13 cellular contexts compared by ENCODE assay signal in the genomic region with DNA sequence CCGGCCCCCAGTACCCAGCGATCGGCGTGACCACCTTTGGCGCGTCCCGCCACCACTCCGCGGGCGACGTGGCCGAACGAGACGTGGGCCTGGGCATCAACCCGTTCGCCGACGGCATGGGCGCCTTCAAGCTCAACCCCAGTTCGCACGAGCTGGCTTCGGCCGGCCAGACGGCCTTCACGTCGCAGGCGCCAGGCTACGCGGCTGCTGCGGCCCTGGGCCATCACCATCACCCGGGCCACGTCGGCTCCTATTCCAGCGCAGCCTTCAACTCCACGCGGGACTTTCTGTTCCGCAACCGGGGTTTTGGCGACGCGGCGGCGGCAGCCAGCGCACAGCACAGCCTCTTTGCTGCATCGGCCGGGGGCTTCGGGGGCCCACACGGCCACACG. TPM values are rescaled to one million over a fixed set of nuclear protein-coding genes. Genes with fewer than 3 reads are reported as not detected.
DNase-seq lines count a peak whose midpoint lies in the region; ATAC-seq and TF ChIP-seq lines count a peak whose summit lies in the region.
"Had no signal": no experiment of that assay in that cellular context is flagged by ENCODE, and none has a peak within 500 bp of the region (broad histone marks: within the 10 kb centered on the region; RNA-seq: fewer than 3 reads in every experiment).

No MANE protein-coding gene starts in this region.

- ATAC-seq in lower lobe of right lung, result no peak
- no peak for ATAC-seq in HG03378 (IDR thresholded peaks at IDR 0.05; ENCODE audit: unreplicated experiment)
- ATAC-seq in HG03520 (IDR thresholded peaks at IDR 0.05; ENCODE audit: unreplicated experiment), result no peak
- ATAC-seq: activated CD8-positive, alpha-beta memory T cell treated with anti-CD3 and anti-CD28 coated beads, Interleukin-2, amount 10 ng/mL, durations not matched to agents 7 days and 5 days; left lobe of liver had no signal

- H3K36me3 Mint-ChIP-seq in H9 (ENCODE audit: insufficient read depth in 1 of 3, low read depth in 3 of 3) (no peaks in the 10 kb centered on the region; a peak in 1 of 7 replicates), brain (peaks cover 41% of the 10 kb centered on the region)

- H3K23ac ChIP-seq in H9 (ENCODE audit: insufficient read length, low read depth, low read length), result no peak overlapping the region

- peaks cover 35% of the 10 kb centered on the region for H3K23me2 ChIP-seq in H9 (ENCODE audit: insufficient read length, low read depth, low read length, poor library complexity, severe bottlenecking)

- H3K79me1 ChIP-seq in H9 (ENCODE audit: insufficient read depth, low read depth, low read length, poor library complexity, severe bottlenecking), result no peaks in the 10 kb centered on the region

- H4K20me1 ChIP-seq in H9 (ENCODE audit: control insufficient read depth, insufficient read depth, insufficient read length), result no peaks in the 10 kb centered on the region

- H3K36me3 ChIP-seq in lower lobe of right lung (no peaks in the 10 kb centered on the region), testis (ENCODE audit: low read depth, missing control alignments) (no peaks in the 10 kb centered on the region)

- H4K5ac ChIP-seq in H9 (ENCODE audit: insufficient read length, low read depth, low read length), result no peak overlapping the region

- H2AFZ ChIP-seq in H9 (ENCODE audit: low read length), result no peak overlapping the region

- peak overlapping the region; percentile 84 for H3K4me2 ChIP-seq in H9 (ENCODE audit: insufficient read depth, insufficient read length, low read length)

- H3K4me3 Mint-ChIP-seq in H9, result peak overlapping the region in 1 of 2 experiments; percentile 29; a peak in 1 of 5 replicates
- peak overlapping the region in 4 of 5 experiments; percentile 47 to 98 (median 90) for H3K4me3 Mint-ChIP-seq in brain

- no peak for DNase-seq in H9
- DNase-seq in lower lobe of right lung, result no peak
- no peak for DNase-seq in testis
- no peak for DNase-seq in HUDEP-2 (lab: John Stamatoyannopoulos, UW; ENCODE audit: unreplicated experiment in 76 of 76)
- DNase-seq: activated CD8-positive, alpha-beta memory T cell treated with anti-CD3 and anti-CD28 coated beads, Interleukin-2, amount 10 ng/mL, durations not matched to agents 7 days and 5 days; GDM1; NCI-H1105; NK-92 treated with Interleukin-12 subunit alpha and Interleukin-12 subunit beta, amount 100 ng/mL, for 24 hours had no signal

- H3K27ac Mint-ChIP-seq in H9, result no peak overlapping the region
- peak overlapping the region in 1 of 5 experiments; percentile 39 for H3K27ac Mint-ChIP-seq in brain

- H2BK12ac ChIP-seq in H9 (ENCODE audit: insufficient read length, low read depth, low read length), result no peak overlapping the region

- intact Hi-C loops in lower lobe of right lung (cut with DNase I), result no loop called here
- intact Hi-C loops in testis (cut with DNase I; ENCODE audit: low total_unique reads), result no loop called here

- no peak overlapping the region for H3K14ac ChIP-seq in H9 (ENCODE audit: insufficient read depth, low read length)

- no peak overlapping the region for H4K8ac ChIP-seq in H9 (replicated peaks; ENCODE audit: insufficient read length, low read depth, low read length)

- H3K27me3 Mint-ChIP-seq in H9 (ENCODE audit: low read depth) (peaks cover 99% of the 10 kb centered on the region), brain (peaks cover 97% of the 10 kb centered on the region)

- H3K27ac ChIP-seq in H9 (ENCODE audit: insufficient read length, low read depth, low read length) (no peak overlapping the region), lower lobe of right lung (no peak overlapping the region), testis (no peak overlapping the region)

- no peak overlapping the region for H2BK15ac ChIP-seq in H9 (ENCODE audit: low read depth, low read length)

- H3K4me1 ChIP-seq in H9 (ENCODE audit: insufficient read depth, low read length), result peaks cover 3% of the 10 kb centered on the region; the same call in 1 of the 2 replicates
- peaks cover 33% of the 10 kb centered on the region for H3K4me1 ChIP-seq in lower lobe of right lung
- H3K4me1 ChIP-seq in testis, result peaks cover 7% of the 10 kb centered on the region

- TF ChIP-seq POLR2A in testis (IDR thresholded peaks at IDR 0.05), result no peak

- no peak overlapping the region for H3T11ph ChIP-seq in H9 (ENCODE audit: low read length)

- H3K18ac ChIP-seq in H9 (ENCODE audit: insufficient read length, low read depth, low read length), result no peak overlapping the region

- H3K4me3 ChIP-seq in lower lobe of right lung, result peak overlapping the region; percentile 39
- H3K4me3 ChIP-seq in testis, result peak overlapping the region; percentile 3 to 26

- H2BK5ac ChIP-seq in H9 (ENCODE audit: insufficient read length, low read length), result no peak overlapping the region

- H3K4ac ChIP-seq in H9 (ENCODE audit: low read depth, low read length), result no peak overlapping the region

- peaks cover 86% of the 10 kb centered on the region for H3K27me3 ChIP-seq in H9 (ENCODE audit: insufficient read depth, low read length)
- H3K27me3 ChIP-seq in lower lobe of right lung (ENCODE audit: low read depth), result peaks cover 99% of the 10 kb centered on the region
- no peaks in the 10 kb centered on the region for H3K27me3 ChIP-seq in testis

- no peak overlapping the region for H2BK20ac ChIP-seq in H9 (ENCODE audit: low read depth, low read length, poor library complexity, severe bottlenecking)

- no CpG with 5 or more reads among the region's 49 CpGs for WGBS in H9 (ENCODE audit: extremely low coverage, insufficient read length, low lambda C conversion rate)
- 3% methylated on average over 23 of the region's 49 CpGs; no CpG with 5 or more reads in 1 of the 2 donors for WGBS in testis, 2 donors

- H3K9me3 Mint-ChIP-seq in H9 (peaks cover 0 to 6% of the 10 kb centered on the region in 2 experiments; a peak in 3 of 5 replicates), brain (peaks cover 2 to 36% (median 9%) of the 10 kb centered on the region in 5 experiments)

- TF ChIP-seq CTCF in H9 (conservative IDR thresholded peaks at IDR 0.05) (no peak), brain (conservative IDR thresholded peaks at IDR 0.05) (no peak), lower lobe of right lung (IDR thresholded peaks at IDR 0.05) (no peak), testis (IDR thresholded peaks at IDR 0.05) (no peak)

- no peak overlapping the region for H4K91ac ChIP-seq in H9 (ENCODE audit: insufficient read length, low read depth, low read length)

- H3K9me3 ChIP-seq in H9 (ENCODE audit: control insufficient read depth, low read depth, low read length) (no peaks in the 10 kb centered on the region), lower lobe of right lung (no peaks in the 10 kb centered on the region), testis (no peaks in the 10 kb centered on the region)

- H3K4me1 Mint-ChIP-seq in H9 (peaks cover 20 to 79% of the 10 kb centered on the region in 2 experiments), brain (peaks cover 62% of the 10 kb centered on the region)

- no peak overlapping the region for H3K9ac ChIP-seq in H9 (ENCODE audit: extremely low read depth, insufficient read length, low read length)

- H2AK5ac ChIP-seq in H9 (ENCODE audit: insufficient read length, low read length), result no peak overlapping the region

- no peak overlapping the region for H3K56ac ChIP-seq in H9 (ENCODE audit: insufficient read length, low read depth, low read length)

- H2BK120ac ChIP-seq in H9 (ENCODE audit: low read depth, low read length, poor library complexity, severe bottlenecking), result no peak overlapping the region

- H3K79me2 ChIP-seq in H9 (ENCODE audit: insufficient read depth, low read length), result no peaks in the 10 kb centered on the region

RNA-seq across cellular contexts. Expression of a gene that starts 1.0 kb away (rescaled TPM):
- not detected in 2 replicates for total RNA-seq in H9 (2021)
- polyA plus RNA-seq in brain (ENCODE audit: insufficient read depth, low read depth, low replicate concordance), result 13.4 TPM
- total RNA-seq in lower lobe of right lung, result not detected
- 1 to 10 TPM; 3.3 to 3.5 TPM for total RNA-seq in testis
- polyA plus RNA-seq in testis (ENCODE audit: insufficient read depth, low read depth, low replicate concordance), result 1.4 TPM
- total RNA-seq: activated CD8-positive, alpha-beta memory T cell treated with anti-CD3 and anti-CD28 coated beads, Interleukin-2, amount 10 ng/mL, durations not matched to agents 7 days and 5 days had no signal

RNA-seq across cellular contexts. Expression of a gene that starts 3.8 kb away (rescaled TPM):
- not detected in 2 replicates for total RNA-seq in H9 (2021)
- polyA plus RNA-seq in brain (ENCODE audit: insufficient read depth, low read depth, low replicate concordance), result 0.49 TPM
- total RNA-seq in lower lobe of right lung, result not detected
- under 1 TPM; 0.06 to 0.31 TPM for total RNA-seq in testis
- 0.55 TPM for polyA plus RNA-seq in testis (ENCODE audit: insufficient read depth, low read depth, low replicate concordance)
- total RNA-seq: activated CD8-positive, alpha-beta memory T cell treated with anti-CD3 and anti-CD28 coated beads, Interleukin-2, amount 10 ng/mL, durations not matched to agents 7 days and 5 days had no signal
- polyA plus RNA-seq: adipose tissue had no signal
